In genomic region chr19:49774969-49775368, GRCh38 we compare ENCODE assay signal across 20 cellular contexts. TPM values are rescaled to one million over a fixed set of nuclear protein-coding genes. Genes with fewer than 3 reads are reported as not detected.
A peak's percentile ranks its signal among the peaks of the same experiment; 100 is the strongest.
DNase-seq lines count a peak whose midpoint lies in the region; ATAC-seq and TF ChIP-seq lines count a peak whose summit lies in the region.
"Had no signal": no experiment of that assay in that cellular context is flagged by ENCODE, and none has a peak within 500 bp of the region (broad histone marks: within the 10 kb centered on the region; RNA-seq: fewer than 3 reads in every experiment).

No MANE protein-coding gene starts in this region.

- no peak overlapping the region for H3K4me2 ChIP-seq in GM23338
- H3K4me2 ChIP-seq in trophoblast cell (ENCODE audit: low read length), result no peak overlapping the region

- H3K79me2 ChIP-seq in GM23338 (replicated peaks; ENCODE audit: insufficient read depth) (peaks cover 23% of the 10 kb centered on the region), trophoblast cell (ENCODE audit: control insufficient read depth, insufficient read depth, low read length, poor library complexity) (no peaks in the 10 kb centered on the region)

- no peak overlapping the region for H2AK5ac ChIP-seq in trophoblast cell (ENCODE audit: low read length)

- no peaks in the 10 kb centered on the region for H3K79me1 ChIP-seq in trophoblast cell (ENCODE audit: low read length)

- H2BK5ac ChIP-seq in trophoblast cell (ENCODE audit: low read depth, low read length, poor library complexity), result no peak overlapping the region

- no peak overlapping the region for H2BK120ac ChIP-seq in trophoblast cell (ENCODE audit: insufficient read depth, low read length, poor library complexity)

- DNase-seq in GM23338 (ENCODE audit: low spot score) (no peak), epithelial cell of prostate (ENCODE audit: low read depth, low spot score) (no peak), trophoblast cell (no peak), NAMALWA (ENCODE audit: low spot score) (no peak), amniotic stem cell (lab: John Stamatoyannopoulos, UW) (no peak), inferior parietal cortex (ENCODE audit: extremely low spot score) (no peak), RKO (ENCODE audit: low spot score) (no peak)
- DNase-seq: C1 segment of cervical spinal cord; Calu3; CD4-positive, alpha-beta memory T cell; COR-L47; DMS53; DMS79 treated with DMSO at 0.1 percent for 48 hours; H7; HCEC 1CT had no signal

- H3K4me1 Mint-ChIP-seq in GM23338, result peaks cover 3% of the 10 kb centered on the region; the same call in 1 of the 3 replicates

- no peak overlapping the region for H4K8ac ChIP-seq in trophoblast cell (ENCODE audit: low read depth, low read length)

- H3K27ac Mint-ChIP-seq in GM23338, result no peak overlapping the region

- H3K4me1 ChIP-seq in GM23338 (ENCODE audit: insufficient read depth) (no peaks in the 10 kb centered on the region), HEK293 (ENCODE audit: control insufficient read depth, insufficient read depth, low read length) (no peaks in the 10 kb centered on the region), trophoblast cell (ENCODE audit: control insufficient read depth in 1 of 2, insufficient read depth in 2 of 2, low read length in 2 of 2) (peaks cover 6 to 8% of the 10 kb centered on the region in 2 experiments)

- no peaks in the 10 kb centered on the region for H3F3A ChIP-seq in GM23338 (replicated peaks; ENCODE audit: low read depth)

- TF ChIP-seq CTCF in GM23338 (conservative IDR thresholded peaks at IDR 0.05; ENCODE audit: low read depth in 2 of 2), result no peak
- no peak for TF ChIP-seq CTCF in HEK293 (tag by site-specific recombination; IDR thresholded peaks at IDR 0.05)

- H3K9ac ChIP-seq in trophoblast cell (ENCODE audit: low read length), result no peak overlapping the region

- H3K9me3 ChIP-seq in HEK293 (ENCODE audit: control insufficient read depth, insufficient read depth, low read depth, low read length), result no peaks in the 10 kb centered on the region
- H3K9me3 ChIP-seq in trophoblast cell (ENCODE audit: insufficient read depth, low read depth, low read length), result no peaks in the 10 kb centered on the region

- H3K4me3 ChIP-seq in GM23338 (no peak overlapping the region), HEK293 (ENCODE audit: low read depth, low read length) (no peak overlapping the region), trophoblast cell (ENCODE audit: low read depth, low read length) (no peak overlapping the region)

- ATAC-seq in GM23338, result no peak

- H3K27ac ChIP-seq in GM23338 (ENCODE audit: low read depth), result 0 out of 2 replicates have a peak overlapping the region, but pooled peaks have one; percentile 26
- no peak overlapping the region for H3K27ac ChIP-seq in HEK293 (ENCODE audit: extremely low read depth, low read depth, low read length)
- peak overlapping the region; percentile 13 for H3K27ac ChIP-seq in epithelial cell of prostate
- peak overlapping the region; percentile 33 for H3K27ac ChIP-seq in trophoblast cell (ENCODE audit: low read depth, low read length)

- H3K18ac ChIP-seq in trophoblast cell (ENCODE audit: low read length), result no peak overlapping the region

- H2AFZ ChIP-seq in GM23338, result no peak overlapping the region
- no peak overlapping the region for H2AFZ ChIP-seq in trophoblast cell (ENCODE audit: insufficient read depth, low read length, poor library complexity)

- H3K36me3 ChIP-seq in GM23338 (ENCODE audit: insufficient read depth) (no peaks in the 10 kb centered on the region), HEK293 (ENCODE audit: control insufficient read depth in 2 of 2, insufficient read depth in 1 of 2, low read length in 2 of 2) (peaks cover 9 to 11% of the 10 kb centered on the region in 2 experiments; a peak in 2 of 3 replicates), trophoblast cell (ENCODE audit: control insufficient read depth in 1 of 2, insufficient read depth in 2 of 2, low read length in 2 of 2) (peaks cover 21 to 25% of the 10 kb centered on the region in 2 experiments)

- CTCF ChIA-PET in HEK293 (lab: Yijun Ruan, JAX), result interaction anchor here (0.7 kb wide), 1 partner anchor 102 kb away, joined by 3 read pairs; no protein-coding TSS in a partner anchor

- H3K23ac ChIP-seq in trophoblast cell (ENCODE audit: low read length), result no peak overlapping the region

- H3K9me2 ChIP-seq in GM23338 (ENCODE audit: insufficient read depth), result no peaks in the 10 kb centered on the region

- H3K27me3 ChIP-seq in GM23338 (ENCODE audit: insufficient read depth) (no peaks in the 10 kb centered on the region), trophoblast cell (ENCODE audit: insufficient read depth, low read length) (no peaks in the 10 kb centered on the region)

- POLR2A ChIA-PET in HEK293 (lab: Yijun Ruan, JAX), result no interaction called here

- H3K4me3 Mint-ChIP-seq in GM23338, result no peak overlapping the region
- H3K4me3 Mint-ChIP-seq: CD4-positive, alpha-beta memory T cell had no signal

- no peaks in the 10 kb centered on the region; the same call in 2 of the 3 replicates for H3K9me3 Mint-ChIP-seq in GM23338
- H3K9me3 Mint-ChIP-seq: CD4-positive, alpha-beta memory T cell had no signal

- no peak overlapping the region for H4K91ac ChIP-seq in trophoblast cell (ENCODE audit: low read depth, low read length)

- no peak overlapping the region for H3K4ac ChIP-seq in trophoblast cell (ENCODE audit: low read depth, low read length)

- H4K12ac ChIP-seq in trophoblast cell (ENCODE audit: low read depth, low read length), result no peak overlapping the region

- H3K36me3 Mint-ChIP-seq in GM23338 (ENCODE audit: low read depth), result peaks cover 7% of the 10 kb centered on the region

- no peak overlapping the region for H3K14ac ChIP-seq in trophoblast cell (ENCODE audit: low read length)

- peaks cover 10% of the 10 kb centered on the region for H3K27me3 Mint-ChIP-seq in GM23338 (ENCODE audit: insufficient read depth, low read depth, poor library complexity)
- H3K27me3 Mint-ChIP-seq: CD4-positive, alpha-beta memory T cell had no signal

- peaks cover 4% of the 10 kb centered on the region; the same call in 1 of the 2 replicates for H4K20me1 ChIP-seq in GM23338 (replicated peaks; ENCODE audit: insufficient read depth)

- no CpG with 5 or more reads among the region's 8 CpGs for WGBS in trophoblast cell (ENCODE audit: extremely low coverage, insufficient coverage, insufficient read length)

- H2BK12ac ChIP-seq in trophoblast cell (ENCODE audit: low read length), result no peak overlapping the region

TF ChIP-seq in GM23338, 12 proteins besides CTCF, POLR2A, EP300 and RAD21 (continues in another document):
- TF ChIP-seq NANOG (IDR thresholded peaks at IDR 0.05; ENCODE audit: borderline replicate concordance), result no peak
- TF ChIP-seq EZH2phosphoT487 (IDR thresholded peaks at IDR 0.05; ENCODE audit: unreplicated experiment), result no peak
- no peak for TF ChIP-seq JUNB (IDR thresholded peaks at IDR 0.05; ENCODE audit: unreplicated experiment)

TF ChIP-seq in HEK293, 187 proteins besides CTCF, POLR2A, EP300 and RAD21 (continues in another document):
- TF ChIP-seq PRDM2 (tag by site-specific recombination; IDR thresholded peaks at IDR 0.05; ENCODE audit: borderline replicate concordance), result no peak

RNA-seq across cellular contexts. Expression of gene AP2A1, which starts 8.2 kb away (rescaled TPM):
- 110 and 129 TPM in 2 replicates for total RNA-seq in GM23338 (2014; rRNA removed; shearing (Covaris generic))
- 34.1 and 37.2 TPM in 2 replicates for polyA plus RNA-seq in GM23338 (2016; fragmentation: Nextera tagmentation; extraction: Ambion mirVana)
- 102 and 103 TPM in 2 replicates for polyA plus RNA-seq in trophoblast cell (2013)

RNA-seq across cellular contexts. Expression of gene TSKS, which starts 11.9 kb away (rescaled TPM):
- not detected in 2 replicates for total RNA-seq in GM23338 (2014; rRNA removed; shearing (Covaris generic))
- 0.82 and 0.99 TPM in 2 replicates for polyA plus RNA-seq in GM23338 (2016; fragmentation: Nextera tagmentation; extraction: Ambion mirVana)
- polyA plus RNA-seq in trophoblast cell (2013), result 0.12 and 0.15 TPM in 2 replicates
- total RNA-seq: A172, A673, Calu3, Daoy, H1 had no signal

RNA-seq across cellular contexts. Expression of gene FUZ, which starts 38.1 kb away (rescaled TPM):
- total RNA-seq in GM23338 (2014; rRNA removed; shearing (Covaris generic)), result 25.7 and 34.8 TPM in 2 replicates
- polyA plus RNA-seq in GM23338 (2016; fragmentation: Nextera tagmentation; extraction: Ambion mirVana), result 24.3 TPM in 2 replicates
- polyA plus RNA-seq in trophoblast cell (2013), result 6.6 and 7.6 TPM in 2 replicates

RNA-seq across cellular contexts. Expression of gene MED25, which starts 43.1 kb away (rescaled TPM):
- 47.1 and 58.6 TPM in 2 replicates for total RNA-seq in GM23338 (2014; rRNA removed; shearing (Covaris generic))
- polyA plus RNA-seq in GM23338 (2016; fragmentation: Nextera tagmentation; extraction: Ambion mirVana), result 45.6 and 46.4 TPM in 2 replicates
- 50.3 and 50.7 TPM in 2 replicates for polyA plus RNA-seq in trophoblast cell (2013)
